Comparison of ENCODE assay signal across 14 cellular contexts in the genomic region with DNA sequence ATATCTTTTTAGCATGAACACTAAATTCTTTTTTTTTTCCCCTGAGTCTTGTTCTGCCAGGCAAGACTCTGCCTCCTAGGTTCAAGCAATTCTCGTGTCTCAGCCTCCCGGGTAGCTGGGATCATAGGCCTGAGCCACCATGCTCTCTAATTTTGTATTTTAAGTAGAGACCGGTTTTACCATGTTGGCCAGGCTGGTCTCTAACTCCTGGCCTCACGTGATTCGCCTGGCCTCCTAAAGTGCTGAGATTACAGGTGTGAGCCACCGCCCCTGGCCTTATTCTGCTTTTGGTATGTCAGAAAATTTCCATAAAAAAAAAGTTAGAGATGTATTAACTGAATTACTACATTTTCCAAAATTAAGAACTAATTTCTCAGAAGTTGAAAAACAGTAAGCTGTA.
"Had no signal": no experiment of that assay in that cellular context is flagged by ENCODE, and none has a peak within 500 bp of the region (broad histone marks: within the 10 kb centered on the region; RNA-seq: fewer than 3 reads in every experiment).

No MANE protein-coding gene starts in this region.

- H3K9me3 Mint-ChIP-seq: activated CD4-positive, alpha-beta memory T cell treated with anti-CD3 and anti-CD28 coated beads for 36 hours; activated T-cell treated with anti-CD3 and anti-CD28 coated beads, Interleukin-2, amount 50 U/mL, for 72 hours had no signal

- FAIRE-seq: small intestine had no signal

- H3K4me1 ChIP-seq: body of pancreas had no signal

- H2AFZ ChIP-seq: hepatocyte had no signal

- H3K27ac ChIP-seq: body of pancreas, coronary artery, epithelial cell of prostate, gastroesophageal sphincter, hepatocyte had no signal

- H3K9me3 ChIP-seq: body of pancreas, gastroesophageal sphincter had no signal

- H3K27me3 ChIP-seq: body of pancreas, gastroesophageal sphincter, hepatocyte had no signal

- H3K4me2 ChIP-seq: hepatocyte had no signal

- DNase-seq: activated CD4-positive, alpha-beta memory T cell treated with anti-CD3 and anti-CD28 coated beads for 36 hours; activated CD4-positive, CD25-positive, alpha-beta regulatory T cell treated with anti-CD3 and anti-CD28 coated beads, Interleukin-2, amount 50 U/mL, for 72 hours; activated naive CD4-positive, alpha-beta T cell; activated T-cell treated with anti-CD3 and anti-CD28 coated beads, Interleukin-2, amount 50 U/mL, for 72 hours; body of pancreas; central memory CD4-positive, alpha-beta T cell; effector memory CD4-positive, alpha-beta T cell; right cardiac atrium; small intestine; trophoblast cell had no signal

- H3K4me3 ChIP-seq: body of pancreas, coronary artery, gastroesophageal sphincter, hepatocyte had no signal

- H3K27ac Mint-ChIP-seq: activated CD4-positive, alpha-beta memory T cell treated with anti-CD3 and anti-CD28 coated beads for 36 hours had no signal

- H3K27me3 Mint-ChIP-seq: activated CD4-positive, alpha-beta memory T cell treated with anti-CD3 and anti-CD28 coated beads for 36 hours had no signal

- ATAC-seq: activated T-cell treated with anti-CD3 and anti-CD28 coated beads, Interleukin-2, amount 50 U/mL, for 72 hours; body of pancreas; gastroesophageal sphincter; right cardiac atrium had no signal

- H3K4me3 Mint-ChIP-seq: activated CD4-positive, alpha-beta memory T cell treated with anti-CD3 and anti-CD28 coated beads for 36 hours; activated T-cell treated with anti-CD3 and anti-CD28 coated beads, Interleukin-2, amount 50 U/mL, for 72 hours had no signal
